25 cellular contexts compared by ENCODE assay signal in genomic region chr13:22077764-22078163, GRCh38.
"Had no signal": no experiment of that assay in that cellular context is flagged by ENCODE, and none has a peak within 500 bp of the region (broad histone marks: within the 10 kb centered on the region; RNA-seq: fewer than 3 reads in every experiment).

No MANE protein-coding gene starts in this region.

- H3K27ac ChIP-seq: breast epithelium, gastroesophageal sphincter, thoracic aorta, uterus, WERI-Rb-1 had no signal

- H3K27me3 ChIP-seq: breast epithelium, uterus had no signal

- H3K4me3 Mint-ChIP-seq: immature natural killer cell, nephron had no signal

- H3K9me3 Mint-ChIP-seq: immature natural killer cell, nephron had no signal

- H3K27ac Mint-ChIP-seq: immature natural killer cell, nephron had no signal

- H3K4me1 Mint-ChIP-seq: nephron had no signal

- H3K4me3 ChIP-seq: breast epithelium, gastroesophageal sphincter, thoracic aorta, uterus had no signal

- ATAC-seq: activated CD4-positive, CD25-positive, alpha-beta regulatory T cell treated with anti-CD3 and anti-CD28 coated beads, Interleukin-2, amount 50 U/mL, for 24 hours; left colon; right cardiac atrium had no signal

- FAIRE-seq: endothelial cell of umbilical vein, kidney had no signal

- H3K9me3 ChIP-seq: breast epithelium, gastroesophageal sphincter, thoracic aorta, uterus had no signal

- H3K36me3 ChIP-seq: breast epithelium, gastroesophageal sphincter, thoracic aorta, uterus, WERI-Rb-1 had no signal

- H3K4me1 ChIP-seq: breast epithelium, gastroesophageal sphincter, uterus had no signal

- DNase-seq: activated CD4-positive, alpha-beta T cell treated with anti-CD3 and anti-CD28 coated beads, Interleukin-2, amount 50 U/mL, for 1 hour; activated CD8-positive, alpha-beta memory T cell treated with anti-CD3 and anti-CD28 coated beads for 24 hours; activated gamma-delta T cell treated with Interleukin-2 at 50 U/mL for 16 hours; amygdala; central memory CD4-positive, alpha-beta T cell; hypothalamus; immature natural killer cell; kidney; left colon; mammary epithelial cell; posterior cingulate gyrus; right cardiac atrium; stimulated activated CD4-positive, alpha-beta T cell treated with anti-CD3 and anti-CD28 coated beads, Interleukin-15, amount 100 ng/mL, for 24 hours; stimulated activated CD4-positive, alpha-beta T cell treated with anti-CD3 and anti-CD28 coated beads, Interleukin-2, amount 100 ng/mL, for 24 hours; stimulated activated naive CD4-positive, alpha-beta T cell; T-helper 9 cell; trophoblast cell; uterus; WERI-Rb-1 had no signal
